ENCODE assay signal across 18 cellular contexts in genomic region chr9:133525677-133526076, GRCh38. TPM values are rescaled to one million over a fixed set of nuclear protein-coding genes. Genes with fewer than 3 reads are reported as not detected.
DNase-seq lines count a peak whose midpoint lies in the region; ATAC-seq and TF ChIP-seq lines count a peak whose summit lies in the region.
"Had no signal": no experiment of that assay in that cellular context is flagged by ENCODE, and none has a peak within 500 bp of the region (broad histone marks: within the 10 kb centered on the region; RNA-seq: fewer than 3 reads in every experiment).

No MANE protein-coding gene starts in this region.

- H3K4me3 Mint-ChIP-seq in endodermal cell (no peak overlapping the region), nephron progenitor cell (peak overlapping the region; percentile 2)

- peak; percentile 4 to 60 (median 33) for DNase-seq in right cardiac atrium
- DNase-seq in right atrium auricular region (ENCODE audit: low spot score) = no peak
- DNase-seq in endodermal cell = no peak
- DNase-seq in nephron progenitor cell = no peak
- peak; percentile 61 to 64 for DNase-seq in thyroid gland
- DNase-seq in SKM-1 treated with dmso at 0.1 percent for 144 hours (lab: John Stamatoyannopoulos, UW; ENCODE audit: unreplicated experiment) = no peak
- no peak for DNase-seq in D341Med (ENCODE audit: low spot score)
- DNase-seq: AML-193, DMS79 treated with DMSO at 0.1 percent for 48 hours, KG1, NCI-H1105, NCI-H187 treated with DMSO at 0.1 percent for 48 hours, NCI-H2171, PC-3 had no signal

- 61% methylated on average over 8 of the region's 8 CpGs for WGBS in right cardiac atrium
- WGBS in endodermal cell (ENCODE audit: insufficient coverage in 1 of 2, insufficient read length in 1 of 2), 2 experiments = 79 to 82% methylated on average over 8 of the region's 8 CpGs
- WGBS in thyroid gland, 2 donors = 26 to 34% methylated on average over 8 of the region's 8 CpGs

- no peaks in the 10 kb centered on the region for H3K9me3 ChIP-seq in right cardiac atrium (ENCODE audit: control insufficient read depth, low read length)
- H3K9me3 ChIP-seq in right atrium auricular region = no peaks in the 10 kb centered on the region
- no peaks in the 10 kb centered on the region for H3K9me3 ChIP-seq in endodermal cell (ENCODE audit: control insufficient read depth, low read length)
- H3K9me3 ChIP-seq in thyroid gland = no peaks in the 10 kb centered on the region

- H3K4me3 ChIP-seq in right cardiac atrium (ENCODE audit: low read length) (no peak overlapping the region), right atrium auricular region (no peak overlapping the region), endodermal cell (ENCODE audit: low read length) (no peak overlapping the region), thyroid gland (replicated peaks in 1 of 3) (no peak overlapping the region)

- TF ChIP-seq CTCF in right atrium auricular region (IDR thresholded peaks at IDR 0.05) (no peak), endodermal cell (conservative IDR thresholded peaks at IDR 0.05) (peak; percentile 13), nephron progenitor cell (IDR thresholded peaks at IDR 0.05) (no peak), thyroid gland (IDR thresholded peaks at IDR 0.05) (no peak)

- H3K27me3 Mint-ChIP-seq in endodermal cell (ENCODE audit: insufficient read depth) (peaks cover 1% of the 10 kb centered on the region), nephron progenitor cell (ENCODE audit: low read depth, poor library complexity) (peaks cover 9% of the 10 kb centered on the region)

- no peak overlapping the region for H3K9ac ChIP-seq in endodermal cell (ENCODE audit: extremely low read depth, low read length, poor library complexity, severe bottlenecking)

- H3K27ac Mint-ChIP-seq in endodermal cell = no peak overlapping the region
- no peak overlapping the region for H3K27ac Mint-ChIP-seq in nephron progenitor cell

- H3K4me1 ChIP-seq in right cardiac atrium (ENCODE audit: control insufficient read depth, insufficient read depth, low read length) (peaks cover 6% of the 10 kb centered on the region), right atrium auricular region (peaks cover 0 to 33% of the 10 kb centered on the region in 2 donors), endodermal cell (ENCODE audit: control insufficient read depth, insufficient read depth, low read length) (peaks cover 13% of the 10 kb centered on the region), thyroid gland (peaks cover 21 to 38% of the 10 kb centered on the region in 2 donors)

- TF ChIP-seq POLR2A in thyroid gland (IDR thresholded peaks at IDR 0.05) = no peak

- H3K9me3 Mint-ChIP-seq in endodermal cell = no peaks in the 10 kb centered on the region
- no peaks in the 10 kb centered on the region for H3K9me3 Mint-ChIP-seq in nephron progenitor cell

- no peaks in the 10 kb centered on the region for H3K36me3 Mint-ChIP-seq in endodermal cell (ENCODE audit: low read depth)
- no peaks in the 10 kb centered on the region for H3K36me3 Mint-ChIP-seq in nephron progenitor cell (ENCODE audit: low read depth)

- ATAC-seq in right cardiac atrium (no peak), GM18498 (IDR thresholded peaks at IDR 0.05; ENCODE audit: unreplicated experiment) (no peak)
- ATAC-seq: PC-3, SK-N-SH treated with all-trans-retinoic acid at 6 μM for 48 hours had no signal

- H3K4me1 Mint-ChIP-seq in endodermal cell (peaks cover 22% of the 10 kb centered on the region), nephron progenitor cell (peaks cover 86% of the 10 kb centered on the region)

- no peaks in the 10 kb centered on the region for H3K27me3 ChIP-seq in right cardiac atrium (ENCODE audit: control insufficient read depth, insufficient read depth)
- no peaks in the 10 kb centered on the region for H3K27me3 ChIP-seq in right atrium auricular region
- no peaks in the 10 kb centered on the region for H3K27me3 ChIP-seq in endodermal cell (ENCODE audit: control insufficient read depth, insufficient read depth, low read length, poor library complexity, severe bottlenecking)
- no peaks in the 10 kb centered on the region for H3K27me3 ChIP-seq in thyroid gland

- H3K27ac ChIP-seq in right cardiac atrium (ENCODE audit: low read length) (no peak overlapping the region), right atrium auricular region (no peak overlapping the region), endodermal cell (ENCODE audit: low read depth, low read length) (no peak overlapping the region), thyroid gland (no peak overlapping the region)

- intact Hi-C loops in right cardiac atrium (cut with DNase I) (no loop called here), thyroid gland (cut with DNase I) (no loop called here)

- H3K36me3 ChIP-seq in right atrium auricular region = no peaks in the 10 kb centered on the region
- no peaks in the 10 kb centered on the region for H3K36me3 ChIP-seq in endodermal cell (ENCODE audit: control insufficient read depth, insufficient read depth, low read length)
- H3K36me3 ChIP-seq in thyroid gland = no peaks in the 10 kb centered on the region

RNA-seq across cellular contexts. Expression of gene MYMK, which starts 0.9 kb away (rescaled TPM):
- total RNA-seq in right cardiac atrium = not detected
- not detected for polyA plus RNA-seq in right cardiac atrium
- total RNA-seq in right atrium auricular region = not detected
- not detected for total RNA-seq in endodermal cell
- polyA plus RNA-seq in endodermal cell (2013, experiment 1 of 2) = not detected
- polyA plus RNA-seq in endodermal cell (2013, experiment 2 of 2) = 0.50 TPM
- not detected for total RNA-seq in thyroid gland
- total RNA-seq: M059J, NCI-H460, PC-3 had no signal

RNA-seq across cellular contexts. Expression of gene ADAMTSL2, which starts 8.8 kb away (rescaled TPM):
- 10 to 100 TPM; 30.3 to 90.2 (median 47.1) TPM for total RNA-seq in right cardiac atrium
- polyA plus RNA-seq in right cardiac atrium = 37.3 TPM
- total RNA-seq in right atrium auricular region = 10 to 100 TPM in 1 of 2 donors, 1 to 10 TPM in 1; 4.9 to 27.7 TPM
- under 1 TPM; 0.18 to 0.93 TPM for total RNA-seq in endodermal cell
- 2.2 TPM for polyA plus RNA-seq in endodermal cell (2013, experiment 1 of 2)
- 3.0 TPM for polyA plus RNA-seq in endodermal cell (2013, experiment 2 of 2)
- total RNA-seq in thyroid gland = 1 to 10 TPM; 2.4 to 9.3 (median 8.7) TPM
- total RNA-seq: NCI-H460, PC-3 had no signal

RNA-seq across cellular contexts. Expression of gene SLC2A6, which starts 46.8 kb away (rescaled TPM):
- 1 to 10 TPM; 1.7 to 4.0 (median 3.6) TPM for total RNA-seq in right cardiac atrium
- 3.7 TPM for polyA plus RNA-seq in right cardiac atrium
- 1 to 10 TPM; 4.3 to 5.2 TPM for total RNA-seq in right atrium auricular region
- 10 to 100 TPM; 11.6 to 17.7 TPM for total RNA-seq in endodermal cell
- 10.7 TPM for polyA plus RNA-seq in endodermal cell (2013, experiment 1 of 2)
- polyA plus RNA-seq in endodermal cell (2013, experiment 2 of 2) = 10.5 TPM
- 1 to 10 TPM; 1.1 to 3.8 (median 2.5) TPM for total RNA-seq in thyroid gland

Comparison
In these comparisons a context has a peak if more than half of its experiments do, and no peak if none do; other contexts are left out.
1. DNase-seq: peak in right cardiac atrium (3 of 3) and thyroid gland (2 of 2); none in right atrium auricular region (single experiment), endodermal cell (single experiment), nephron progenitor cell (single experiment), SKM-1 treated with dmso at 0.1 percent for 144 hours (single experiment) and D341Med (single experiment).